In genomic region chr3:8741581-8742355, GRCh38 we compare ENCODE assay signal across 11 cellular contexts. TPM values are rescaled to one million over a fixed set of nuclear protein-coding genes. Genes with fewer than 3 reads are reported as not detected.
DNase-seq lines count a peak whose midpoint lies in the region; ATAC-seq, FAIRE-seq and TF ChIP-seq lines count a peak whose summit lies in the region.
"Had no signal": no experiment of that assay in that cellular context is flagged by ENCODE, and none has a peak within 500 bp of the region (broad histone marks: within the 10 kb centered on the region; RNA-seq: fewer than 3 reads in every experiment).

No MANE protein-coding gene starts in this region.

- H3K9ac ChIP-seq in astrocyte (ENCODE audit: low read length) (peak overlapping the region; percentile 55), skeletal muscle tissue (ENCODE audit: low read depth in 1 of 3, low read length in 3 of 3) (peak overlapping the region; percentile 47 to 69 (median 48))

- no peaks in the 10 kb centered on the region for H3K79me2 ChIP-seq in astrocyte (ENCODE audit: insufficient read depth, low read length)

- H3K27ac Mint-ChIP-seq in astrocyte (ENCODE audit: unreplicated experiment) = peak overlapping the region; percentile 73

- H3K27me3 ChIP-seq in astrocyte (ENCODE audit: insufficient read depth, low read length) = no peaks in the 10 kb centered on the region
- no peaks in the 10 kb centered on the region for H3K27me3 ChIP-seq in skeletal muscle tissue (ENCODE audit: control insufficient read depth in 3 of 3, insufficient read depth in 3 of 3, low read length in 3 of 3)

- no peak overlapping the region for H2AFZ ChIP-seq in astrocyte (ENCODE audit: low read depth, low read length)

- H3K27ac ChIP-seq in astrocyte (ENCODE audit: low read depth, low read length) = peak overlapping the region; percentile 71
- H3K27ac ChIP-seq in skeletal muscle tissue (ENCODE audit: low read depth, low read length) = peak overlapping the region; percentile 72

- H3K4me3 ChIP-seq in astrocyte (ENCODE audit: insufficient read depth, low read depth, low read length) (peak overlapping the region; percentile 24), skeletal muscle tissue (ENCODE audit: low read length in 3 of 3) (peak overlapping the region; percentile 45 to 59 (median 49))

- H3K9me3 ChIP-seq in astrocyte (ENCODE audit: insufficient read depth, low read depth, low read length) (no peaks in the 10 kb centered on the region), skeletal muscle tissue (ENCODE audit: control insufficient read depth in 3 of 3, low read length in 3 of 3) (no peaks in the 10 kb centered on the region)

- no peaks in the 10 kb centered on the region for H3K36me3 ChIP-seq in astrocyte (ENCODE audit: insufficient read depth, low read length)
- H3K36me3 ChIP-seq in skeletal muscle tissue (ENCODE audit: control insufficient read depth in 3 of 3, insufficient read depth in 3 of 3, low read length in 3 of 3) = peaks cover 11 to 21% (median 19%) of the 10 kb centered on the region in 3 donors

- peaks cover 31% of the 10 kb centered on the region for H3K4me1 Mint-ChIP-seq in astrocyte (ENCODE audit: low read depth, unreplicated experiment)

- ATAC-seq in HG03280 (IDR thresholded peaks at IDR 0.05; ENCODE audit: unreplicated experiment) = no peak
- no peak for ATAC-seq in GM18867 (IDR thresholded peaks at IDR 0.05; ENCODE audit: unreplicated experiment)

- DNase-seq in HS-5 (ENCODE audit: low read depth) = peak; percentile 79
- DNase-seq in astrocyte (ENCODE audit: low read depth) = peak; percentile 82
- peak; percentile 64 for DNase-seq in iPS DF 19.7 (ENCODE audit: low read depth, low spot score)
- no peak for DNase-seq in C1 segment of cervical spinal cord (lab: John Stamatoyannopoulos, UW)
- no peak for DNase-seq in stimulated activated CD4-positive, alpha-beta T cell treated with anti-CD3 and anti-CD28 coated beads, Interleukin-12 subunit alpha, Interleukin-12 subunit beta, amount 100 ng/mL, for 4 hours
- DNase-seq: NCI-H1436 had no signal

- H3K4me1 ChIP-seq in astrocyte (ENCODE audit: insufficient read depth, low read length) (peaks cover 37% of the 10 kb centered on the region), skeletal muscle tissue (ENCODE audit: control insufficient read depth in 3 of 3, insufficient read depth in 3 of 3, low read length in 3 of 3) (peaks cover 48 to 79% (median 55%) of the 10 kb centered on the region in 3 donors)

- no peaks in the 10 kb centered on the region for H3K36me3 Mint-ChIP-seq in astrocyte (ENCODE audit: low read depth, unreplicated experiment)

- no peak for TF ChIP-seq CTCF in astrocyte (IDR thresholded peaks at IDR 0.05; ENCODE audit: insufficient read depth, low read depth, low read length)

- no peaks in the 10 kb centered on the region for H4K20me1 ChIP-seq in astrocyte (ENCODE audit: insufficient read depth, low read length)

- peak overlapping the region; percentile 81 for H3K4me2 ChIP-seq in astrocyte (ENCODE audit: low read length)

- H3K4me3 Mint-ChIP-seq in astrocyte (ENCODE audit: unreplicated experiment) = peak overlapping the region; percentile 60

- peaks cover 16% of the 10 kb centered on the region for H3K27me3 Mint-ChIP-seq in astrocyte (ENCODE audit: low read depth, unreplicated experiment)

- no peak for FAIRE-seq in astrocyte (lab: Jason Lieb, UNC)
- FAIRE-seq: TTC549 had no signal

- H3K9me3 Mint-ChIP-seq in astrocyte (ENCODE audit: unreplicated experiment) = no peaks in the 10 kb centered on the region

RNA-seq across cellular contexts. Expression of gene CAV3, which starts 8.2 kb away (rescaled TPM):
- total RNA-seq in astrocyte (not detected in 2 replicates), skeletal muscle tissue (222 TPM)
- total RNA-seq: cerebellum had no signal

RNA-seq across cellular contexts. Expression of gene OXTR, which starts 27.6 kb away (rescaled TPM):
- total RNA-seq in astrocyte (2.2 and 3.0 TPM in 2 replicates), skeletal muscle tissue (0.52 TPM)

Comparison
In these comparisons a context has a peak if more than half of its experiments do, and no peak if none do; other contexts are left out.
1. DNase-seq: peak in HS-5 (single experiment), astrocyte (single experiment) and iPS DF 19.7 (single experiment); none in C1 segment of cervical spinal cord (0 of 14) and stimulated activated CD4-positive, alpha-beta T cell treated with anti-CD3 and anti-CD28 coated beads, Interleukin-12 subunit alpha, Interleukin-12 subunit beta, amount 100 ng/mL, for 4 hours (single experiment).
2. RNA of gene CAV3, which starts 8.2 kb away (total RNA-seq): 222 TPM in skeletal muscle tissue (single experiment); not detected in astrocyte; every median in the first group is over 100 times any median in the second.